14 cellular contexts compared by ENCODE assay signal in the genomic region with DNA sequence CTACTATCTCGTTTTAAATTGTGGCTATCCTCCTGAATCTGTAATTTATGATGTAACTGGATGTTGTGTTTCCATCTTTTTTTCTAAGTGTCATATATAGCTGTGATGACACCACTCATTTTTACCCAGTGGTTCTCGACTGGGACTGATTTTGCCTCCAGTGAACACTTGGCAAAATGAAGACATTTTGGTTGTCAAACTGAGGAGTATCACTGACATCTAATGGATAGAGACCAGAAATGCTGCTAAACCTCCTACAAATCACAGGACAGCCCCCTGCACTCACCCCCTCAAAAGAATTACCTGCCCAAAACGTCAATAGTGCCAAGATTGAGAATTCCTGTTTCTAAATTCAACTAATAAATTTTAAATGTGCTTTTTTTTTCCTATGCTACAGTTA. TPM values are rescaled to one million over a fixed set of nuclear protein-coding genes. Genes with fewer than 3 reads are reported as not detected.
DNase-seq lines count a peak whose midpoint lies in the region; ATAC-seq and TF ChIP-seq lines count a peak whose summit lies in the region.
"Had no signal": no experiment of that assay in that cellular context is flagged by ENCODE, and none has a peak within 500 bp of the region (broad histone marks: within the 10 kb centered on the region; RNA-seq: fewer than 3 reads in every experiment).

No MANE protein-coding gene starts in this region.

- H3K4me3 ChIP-seq in A673 (ENCODE audit: low read depth, low read length, poor library complexity, severe bottlenecking) = no peak overlapping the region
- H3K4me3 ChIP-seq in GM06990 (replicated peaks; ENCODE audit: low read depth, low read length) = no peak overlapping the region
- no peak overlapping the region for H3K4me3 ChIP-seq in fibroblast of mammary gland (ENCODE audit: control insufficient read depth, low read depth, low read length)
- H3K4me3 ChIP-seq: Peyer's patch had no signal

- BruUV-seq in A673 (replicated peaks; lab: Mats Ljungman, UMichigan) = no TSS peak

- peaks cover 20% of the 10 kb centered on the region for H3K4me1 ChIP-seq in A673 (ENCODE audit: insufficient read depth, low read length, poor library complexity, severe bottlenecking)

- H3K36me3 ChIP-seq in A673 (ENCODE audit: insufficient read depth, low read length, poor library complexity, severe bottlenecking) (peaks cover 16% of the 10 kb centered on the region), GM06990 (ENCODE audit: control insufficient read depth, insufficient read depth, low read length) (peaks cover 1% of the 10 kb centered on the region)

- POLR2A ChIA-PET in A673 (lab: Charles Lee; ENCODE audit: low non-redundant PET) = no interaction called here

- peak; percentile 17 for DNase-seq in A673 (ENCODE audit: low spot score)
- DNase-seq in GM06990 (ENCODE audit: extremely low read depth, insufficient read length) = no peak
- DNase-seq in SK-MEL-5 (ENCODE audit: low read depth, low spot score) = peak; percentile 63
- peak; percentile 7 for DNase-seq in fibroblast of mammary gland (ENCODE audit: low read depth)
- no peak for DNase-seq in stimulated activated CD4-positive, alpha-beta T cell treated with anti-CD3 and anti-CD28 coated beads, Interleukin-2, amount 100 ng/mL, for 24 hours
- DNase-seq in DMS153 treated with DMSO at 0.1 percent for 48 hours (lab: John Stamatoyannopoulos, UW; ENCODE audit: unreplicated experiment) = no peak
- DNase-seq in activated CD4-positive, alpha-beta T cell treated with anti-CD3 and anti-CD28 coated beads for 1 hour = no peak
- DNase-seq: activated CD4-positive, alpha-beta T cell treated with anti-CD3 and anti-CD28 coated beads, Interleukin-2, amount 10 ng/mL, durations not matched to agents 7 days and 5 days; H9; heart left ventricle; NCI-H1694; Peyer's patch had no signal

- H3K9me3 ChIP-seq in A673 (ENCODE audit: low read depth, low read length, poor library complexity, severe bottlenecking) = no peaks in the 10 kb centered on the region
- H3K9me3 ChIP-seq: heart left ventricle, Peyer's patch had no signal

- in situ Hi-C loops in SK-MEL-5 (cut with HindIII; ENCODE audit: low pct_unique_long_range_greater_than_20kb, low sequenced_read_pairs) = no loop called here

- peak; percentile 40; the same call in 1 of the 2 replicates for TF ChIP-seq CTCF in A673 (conservative IDR thresholded peaks at IDR 0.05; ENCODE audit: low read depth, low read length)
- peak; percentile 29 for TF ChIP-seq CTCF in GM06990 (IDR thresholded peaks at IDR 0.05; ENCODE audit: insufficient read depth, low read length, poor library complexity, severe bottlenecking)
- no peak for TF ChIP-seq CTCF in fibroblast of mammary gland (conservative IDR thresholded peaks at IDR 0.05; ENCODE audit: control insufficient read depth, insufficient read depth, low read depth, low read length)

- CTCF ChIA-PET in A673 (lab: Charles Lee) = interaction anchor here (0.9 kb wide), 1 partner anchor 1666 kb away, joined by 3 read pairs; no protein-coding TSS in a partner anchor

- no peak overlapping the region for H3K27ac ChIP-seq in A673 (ENCODE audit: low read depth, low read length, poor library complexity, severe bottlenecking)
- H3K27ac ChIP-seq: heart left ventricle, HL-60, Peyer's patch had no signal

- H3K27me3 ChIP-seq in A673 (replicated peaks; ENCODE audit: insufficient read depth, low read depth, low read length, poor library complexity) = no peaks in the 10 kb centered on the region
- H3K27me3 ChIP-seq in GM06990 (replicated peaks; ENCODE audit: control insufficient read depth, insufficient read depth, low read length) = no peaks in the 10 kb centered on the region
- H3K27me3 ChIP-seq: heart left ventricle, Peyer's patch had no signal

- ATAC-seq in GM18517 (IDR thresholded peaks at IDR 0.05; ENCODE audit: unreplicated experiment) = no peak
- ATAC-seq: heart left ventricle had no signal

- intact Hi-C loops in A673 (cut with micrococcal nuclease; ENCODE audit: unreplicated experiment) = loop anchor here (2.0 to 10.0 kb wide), 3 partner anchors 220 to 326 kb away; a partner anchor contains a TSS

RNA-seq across cellular contexts. Expression of a gene that starts 1.9 kb away (rescaled TPM):
- 19.0 and 23.3 TPM in 2 replicates for total RNA-seq in A673 (2021)
- total RNA-seq in SK-MEL-5 (2014; rRNA removed; shearing (Covaris generic)) = 13.7 and 20.3 TPM in 2 replicates
- 6.8 and 9.3 TPM in 2 replicates for polyA plus RNA-seq in SK-MEL-5 (2015; cell fraction: cytosol; rRNA removed)
- polyA plus RNA-seq in SK-MEL-5 (2015; cell fraction: nucleus; rRNA removed) = 101 and 124 TPM in 2 replicates

RNA-seq across cellular contexts. Expression of a gene that starts 2.1 kb away (rescaled TPM):
- total RNA-seq in A673 (2021) = 15.1 and 16.8 TPM in 2 replicates
- total RNA-seq in SK-MEL-5 (2014; rRNA removed; shearing (Covaris generic)) = 7.1 TPM in 2 replicates
- polyA plus RNA-seq in SK-MEL-5 (2015; cell fraction: cytosol; rRNA removed) = 4.5 and 7.4 TPM in 2 replicates
- 20.5 and 23.2 TPM in 2 replicates for polyA plus RNA-seq in SK-MEL-5 (2015; cell fraction: nucleus; rRNA removed)

RNA-seq across cellular contexts. Expression of a gene that starts 43.2 kb away (rescaled TPM):
- 0.67 and 0.81 TPM in 2 replicates for total RNA-seq in A673 (2021)
- total RNA-seq in SK-MEL-5 (2014; rRNA removed; shearing (Covaris generic)) = 4.2 and 5.0 TPM in 2 replicates
- polyA plus RNA-seq in SK-MEL-5 (2015; cell fraction: cytosol; rRNA removed) = 1.2 and 1.8 TPM in 2 replicates
- polyA plus RNA-seq in SK-MEL-5 (2015; cell fraction: nucleus; rRNA removed) = 8.4 and 11.1 TPM in 2 replicates

Comparison
In these comparisons a context has a peak if more than half of its experiments do, and no peak if none do; other contexts are left out.
1. DNase-seq: peak in A673 (single experiment), SK-MEL-5 (single experiment) and fibroblast of mammary gland (single experiment); none in GM06990 (single experiment), stimulated activated CD4-positive, alpha-beta T cell treated with anti-CD3 and anti-CD28 coated beads, Interleukin-2, amount 100 ng/mL, for 24 hours (0 of 2), DMS153 treated with DMSO at 0.1 percent for 48 hours (single experiment) and activated CD4-positive, alpha-beta T cell treated with anti-CD3 and anti-CD28 coated beads for 1 hour (single experiment).